15 cellular contexts compared by ENCODE assay signal in the genomic region with DNA sequence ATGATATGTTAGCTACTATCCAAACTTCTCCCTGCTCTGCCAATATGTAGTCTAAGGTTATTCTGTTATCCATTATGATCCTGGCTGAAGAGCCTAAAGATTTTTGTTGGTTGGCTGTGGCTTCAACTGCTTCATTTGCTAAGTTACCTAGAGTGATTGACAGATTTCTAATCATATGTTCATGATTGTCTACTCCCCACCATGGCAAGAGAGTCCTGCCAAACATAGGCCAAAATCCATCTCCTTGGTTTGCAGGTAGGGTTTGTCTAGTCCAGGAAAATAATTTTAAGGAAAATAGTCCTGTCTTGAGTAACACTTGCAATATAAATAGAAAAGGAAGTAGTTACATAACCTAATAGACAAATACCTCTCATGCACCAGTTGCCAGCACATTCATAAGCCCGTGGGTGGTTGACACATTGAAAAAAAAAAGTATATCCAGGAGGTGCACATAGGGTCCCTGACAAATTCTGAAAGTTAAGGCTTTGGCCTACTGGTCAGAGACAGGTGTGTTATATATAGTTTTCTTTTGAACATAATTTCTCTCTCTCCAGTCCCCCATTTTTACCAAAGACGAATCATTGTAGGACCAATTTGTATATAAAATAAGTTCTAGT. TPM values are rescaled to one million over a fixed set of nuclear protein-coding genes. Genes with fewer than 3 reads are reported as not detected.
A peak's percentile ranks its signal among the peaks of the same experiment; 100 is the strongest.
DNase-seq lines count a peak whose midpoint lies in the region; ATAC-seq and TF ChIP-seq lines count a peak whose summit lies in the region.
"Had no signal": no experiment of that assay in that cellular context is flagged by ENCODE, and none has a peak within 500 bp of the region (broad histone marks: within the 10 kb centered on the region; RNA-seq: fewer than 3 reads in every experiment).

No MANE protein-coding gene starts in this region.

- no peaks in the 10 kb centered on the region for H3K9me3 Mint-ChIP-seq in activated CD8-positive, alpha-beta T cell treated with anti-CD3 and anti-CD28 coated beads for 36 hours
- H3K9me3 Mint-ChIP-seq in activated CD8-positive, alpha-beta T cell treated with anti-CD3 and anti-CD28 coated beads, Interleukin-2, amount 10 ng/mL, durations not matched to agents 7 days and 5 days (ENCODE audit: insufficient read depth), result no peaks in the 10 kb centered on the region
- H3K9me3 Mint-ChIP-seq in CD8-positive, alpha-beta T cell, result peaks cover under 1% of the 10 kb centered on the region
- H3K9me3 Mint-ChIP-seq: central memory CD8-positive, alpha-beta T cell; natural killer cell treated with Interleukin-12 subunit alpha and Interleukin-12 subunit beta and Interleukin-15 and Interleukin-18, amount 100 ng/mL, for 72 hours had no signal

- peaks cover 5% of the 10 kb centered on the region for H3K4me1 ChIP-seq in upper lobe of right lung
- no peaks in the 10 kb centered on the region for H3K4me1 ChIP-seq in CD8-positive, alpha-beta T cell (ENCODE audit: insufficient read depth, low read length)

- H3K27me3 Mint-ChIP-seq in activated CD8-positive, alpha-beta T cell treated with anti-CD3 and anti-CD28 coated beads for 36 hours, result no peaks in the 10 kb centered on the region
- H3K27me3 Mint-ChIP-seq in activated CD8-positive, alpha-beta T cell treated with anti-CD3 and anti-CD28 coated beads, Interleukin-2, amount 10 ng/mL, durations not matched to agents 7 days and 5 days (ENCODE audit: low read depth), result peaks cover 2% of the 10 kb centered on the region
- H3K27me3 Mint-ChIP-seq in CD8-positive, alpha-beta T cell (ENCODE audit: low read depth), result no peaks in the 10 kb centered on the region
- H3K27me3 Mint-ChIP-seq: central memory CD8-positive, alpha-beta T cell had no signal

- no peak overlapping the region for H3K4me3 Mint-ChIP-seq in activated CD8-positive, alpha-beta T cell treated with anti-CD3 and anti-CD28 coated beads for 36 hours
- no peak overlapping the region for H3K4me3 Mint-ChIP-seq in activated CD8-positive, alpha-beta T cell treated with anti-CD3 and anti-CD28 coated beads, Interleukin-2, amount 10 ng/mL, durations not matched to agents 7 days and 5 days
- H3K4me3 Mint-ChIP-seq in CD8-positive, alpha-beta T cell, result no peak overlapping the region
- H3K4me3 Mint-ChIP-seq: central memory CD8-positive, alpha-beta T cell had no signal

- no peak for DNase-seq in activated CD8-positive, alpha-beta T cell treated with anti-CD3 and anti-CD28 coated beads for 36 hours
- DNase-seq in activated CD8-positive, alpha-beta T cell treated with anti-CD3 and anti-CD28 coated beads, Interleukin-2, amount 10 ng/mL, durations not matched to agents 7 days and 5 days, result no peak
- peak; percentile 56 for DNase-seq in MV-4-11 (lab: John Stamatoyannopoulos, UW)
- DNase-seq in upper lobe of right lung, result no peak
- DNase-seq in Right ventricle myocardium superior, result no peak
- no peak for DNase-seq in NCI-H510A (lab: John Stamatoyannopoulos, UW)
- no peak for DNase-seq in CD8-positive, alpha-beta T cell
- DNase-seq: kidney glomerular epithelial cell; NCI-H187; stimulated activated CD8-positive, alpha-beta memory T cell treated with anti-CD3 and anti-CD28 coated beads, Interleukin-4, amount 100 ng/mL, for 48 hours had no signal

- TF ChIP-seq CTCF in activated CD8-positive, alpha-beta T cell treated with anti-CD3 and anti-CD28 coated beads for 36 hours (IDR thresholded peaks at IDR 0.05), result no peak
- TF ChIP-seq CTCF in upper lobe of right lung (IDR thresholded peaks at IDR 0.05), result no peak
- TF ChIP-seq CTCF in CD8-positive, alpha-beta T cell (IDR thresholded peaks at IDR 0.05), result no peak

- no peak overlapping the region for H3K4me3 ChIP-seq in upper lobe of right lung
- no peak overlapping the region for H3K4me3 ChIP-seq in CD8-positive, alpha-beta T cell (ENCODE audit: low read depth, low read length)

- ATAC-seq in activated CD8-positive, alpha-beta T cell treated with anti-CD3 and anti-CD28 coated beads for 36 hours, result no peak
- no peak for ATAC-seq in activated CD8-positive, alpha-beta T cell treated with anti-CD3 and anti-CD28 coated beads, Interleukin-2, amount 10 ng/mL, durations not matched to agents 7 days and 5 days
- ATAC-seq in HG02678 (IDR thresholded peaks at IDR 0.05; ENCODE audit: unreplicated experiment) (peak; percentile 42), upper lobe of right lung (peak; percentile 50), Right ventricle myocardium superior (ENCODE audit: poor library complexity) (no peak)
- no peak for ATAC-seq in CD8-positive, alpha-beta T cell
- ATAC-seq: natural killer cell treated with Interleukin-12 subunit alpha and Interleukin-12 subunit beta and Interleukin-15 and Interleukin-18, amount 100 ng/mL, for 72 hours had no signal

- H3K27me3 ChIP-seq in upper lobe of right lung, result no peaks in the 10 kb centered on the region
- H3K27me3 ChIP-seq in CD8-positive, alpha-beta T cell (ENCODE audit: insufficient read depth, low read length), result no peaks in the 10 kb centered on the region

- H3K36me3 Mint-ChIP-seq in activated CD8-positive, alpha-beta T cell treated with anti-CD3 and anti-CD28 coated beads for 36 hours (ENCODE audit: low read depth), result no peaks in the 10 kb centered on the region
- no peaks in the 10 kb centered on the region for H3K36me3 Mint-ChIP-seq in activated CD8-positive, alpha-beta T cell treated with anti-CD3 and anti-CD28 coated beads, Interleukin-2, amount 10 ng/mL, durations not matched to agents 7 days and 5 days (ENCODE audit: low read depth)
- no peaks in the 10 kb centered on the region for H3K36me3 Mint-ChIP-seq in CD8-positive, alpha-beta T cell
- H3K36me3 Mint-ChIP-seq: natural killer cell treated with Interleukin-12 subunit alpha and Interleukin-12 subunit beta and Interleukin-15 and Interleukin-18, amount 100 ng/mL, for 72 hours had no signal

- no peaks in the 10 kb centered on the region for H3K36me3 ChIP-seq in upper lobe of right lung
- no peaks in the 10 kb centered on the region for H3K36me3 ChIP-seq in CD8-positive, alpha-beta T cell (ENCODE audit: insufficient read depth, low read length)

- H3K9me3 ChIP-seq in upper lobe of right lung, result no peaks in the 10 kb centered on the region
- no peaks in the 10 kb centered on the region for H3K9me3 ChIP-seq in CD8-positive, alpha-beta T cell (ENCODE audit: low read length)

- POLR2A ChIA-PET in activated CD8-positive, alpha-beta T cell treated with anti-CD3 and anti-CD28 coated beads for 36 hours (lab: Charles Lee), result no interaction called here
- POLR2A ChIA-PET in activated CD8-positive, alpha-beta T cell treated with anti-CD3 and anti-CD28 coated beads, Interleukin-2, amount 10 ng/mL, durations not matched to agents 7 days and 5 days (lab: Charles Lee), result no interaction called here
- POLR2A ChIA-PET in CD8-positive, alpha-beta T cell (lab: Charles Lee), result no interaction called here

- peaks cover 18% of the 10 kb centered on the region for H3K4me1 Mint-ChIP-seq in activated CD8-positive, alpha-beta T cell treated with anti-CD3 and anti-CD28 coated beads for 36 hours (ENCODE audit: low read depth)
- no peaks in the 10 kb centered on the region for H3K4me1 Mint-ChIP-seq in activated CD8-positive, alpha-beta T cell treated with anti-CD3 and anti-CD28 coated beads, Interleukin-2, amount 10 ng/mL, durations not matched to agents 7 days and 5 days (ENCODE audit: low read depth)
- no peaks in the 10 kb centered on the region for H3K4me1 Mint-ChIP-seq in CD8-positive, alpha-beta T cell (ENCODE audit: low read depth)

- H3K27ac Mint-ChIP-seq in activated CD8-positive, alpha-beta T cell treated with anti-CD3 and anti-CD28 coated beads for 36 hours, result peak overlapping the region; percentile 0
- H3K27ac Mint-ChIP-seq in activated CD8-positive, alpha-beta T cell treated with anti-CD3 and anti-CD28 coated beads, Interleukin-2, amount 10 ng/mL, durations not matched to agents 7 days and 5 days, result no peak overlapping the region
- no peak overlapping the region for H3K27ac Mint-ChIP-seq in CD8-positive, alpha-beta T cell

- intact Hi-C loops in activated CD8-positive, alpha-beta T cell treated with anti-CD3 and anti-CD28 coated beads for 36 hours (cut with micrococcal nuclease), result no loop called here
- intact Hi-C loops in upper lobe of right lung (cut with DNase I), result no loop called here
- intact Hi-C loops in Right ventricle myocardium superior (cut with DNase I), result no loop called here
- intact Hi-C loops in CD8-positive, alpha-beta T cell (cut with DNase I, micrococcal nuclease), result no loop called here

- CTCF ChIA-PET in activated CD8-positive, alpha-beta T cell treated with anti-CD3 and anti-CD28 coated beads for 36 hours (lab: Charles Lee), result interaction anchor here (1.0 kb wide), 1 partner anchor 13 kb away, joined by 3 read pairs; no protein-coding TSS in a partner anchor
- CTCF ChIA-PET in activated CD8-positive, alpha-beta T cell treated with anti-CD3 and anti-CD28 coated beads, Interleukin-2, amount 10 ng/mL, durations not matched to agents 7 days and 5 days (lab: Charles Lee), result no interaction called here
- CTCF ChIA-PET in CD8-positive, alpha-beta T cell (lab: Charles Lee), result no interaction called here

- H3K27ac ChIP-seq in upper lobe of right lung, result no peak overlapping the region
- no peak overlapping the region for H3K27ac ChIP-seq in CD8-positive, alpha-beta T cell (ENCODE audit: low read depth, low read length)
- H3K27ac ChIP-seq: VCaP had no signal

RNA-seq across cellular contexts. Expression of a gene that starts 5.4 kb away (rescaled TPM):
- total RNA-seq in activated CD8-positive, alpha-beta T cell treated with anti-CD3 and anti-CD28 coated beads for 36 hours, result not detected
- not detected for total RNA-seq in activated CD8-positive, alpha-beta T cell treated with anti-CD3 and anti-CD28 coated beads, Interleukin-2, amount 10 ng/mL, durations not matched to agents 7 days and 5 days
- total RNA-seq in upper lobe of right lung, result not detected
- not detected for total RNA-seq in Right ventricle myocardium superior
- total RNA-seq in CD8-positive, alpha-beta T cell, result not detected
- total RNA-seq: H1; natural killer cell treated with Interleukin-12 subunit alpha and Interleukin-12 subunit beta and Interleukin-15 and Interleukin-18, amount 100 ng/mL, for 72 hours had no signal

Comparison
In these comparisons a context has a peak if more than half of its experiments do, and no peak if none do; other contexts are left out.
1. ATAC-seq: peak in HG02678 (single experiment) and upper lobe of right lung (single experiment); none in activated CD8-positive, alpha-beta T cell treated with anti-CD3 and anti-CD28 coated beads for 36 hours (single experiment), activated CD8-positive, alpha-beta T cell treated with anti-CD3 and anti-CD28 coated beads, Interleukin-2, amount 10 ng/mL, durations not matched to agents 7 days and 5 days (single experiment), Right ventricle myocardium superior (single experiment) and CD8-positive, alpha-beta T cell (single experiment).